1 cellular context compared by ENCODE assay signal in genomic region chr11:10648896-10649295, GRCh38.
TF ChIP-seq lines count a peak whose summit lies in the region.

No MANE protein-coding gene starts in this region.

TF ChIP-seq in HCT116, 20 proteins besides CTCF, POLR2A, EP300 and RAD21 (continued from another document):
- no peak for TF ChIP-seq FOSL1 (IDR thresholded peaks at IDR 0.05; ENCODE audit: low read depth)
